ENCODE assay signal across 21 cellular contexts in the genomic region with DNA sequence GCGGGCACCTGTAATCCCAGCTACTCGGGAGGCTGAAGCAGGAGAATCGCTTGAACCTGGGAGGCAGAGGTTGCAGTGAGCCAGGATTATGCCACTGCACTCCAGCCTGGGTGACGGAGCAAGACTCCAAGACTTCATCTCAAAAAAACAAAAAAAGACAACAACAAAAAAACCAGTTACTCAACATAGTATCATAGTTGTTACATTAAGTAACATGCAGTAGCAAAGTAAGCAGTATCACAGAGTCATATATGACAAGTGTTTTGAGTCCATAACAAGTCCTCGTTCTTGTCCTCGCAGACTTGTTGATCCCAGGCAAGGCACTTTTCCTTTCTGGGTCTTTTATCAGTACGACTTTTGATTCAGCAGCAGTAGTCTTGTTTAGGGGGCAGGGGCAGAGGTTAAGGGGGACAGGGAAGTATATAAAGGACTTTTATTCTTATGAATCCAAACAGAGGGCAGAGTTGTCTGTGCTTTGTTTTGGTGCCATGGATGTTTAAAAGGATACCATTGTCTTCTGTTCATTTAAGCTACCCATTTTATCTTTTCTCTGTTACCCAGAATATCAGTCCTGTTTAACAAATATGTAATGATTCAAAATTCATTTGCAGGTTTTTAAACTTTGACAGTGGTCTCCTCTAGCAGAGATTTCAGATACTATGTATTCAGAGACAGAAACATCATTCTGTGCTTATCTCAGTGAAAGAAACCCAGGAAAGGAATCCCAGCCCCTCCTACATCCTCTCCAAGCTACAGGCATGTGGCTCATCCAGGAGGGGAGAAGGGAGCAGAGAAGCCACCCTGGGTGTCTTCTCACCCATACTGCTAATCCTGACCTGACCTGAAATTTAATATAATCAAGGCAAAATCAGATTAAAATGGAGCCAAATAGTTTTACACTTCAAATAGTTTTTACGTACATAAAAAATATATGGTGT.
DNase-seq lines count a peak whose midpoint lies in the region; ATAC-seq, FAIRE-seq and TF ChIP-seq lines count a peak whose summit lies in the region.
"Had no signal": no experiment of that assay in that cellular context is flagged by ENCODE, and none has a peak within 500 bp of the region (broad histone marks: within the 10 kb centered on the region; RNA-seq: fewer than 3 reads in every experiment).

No MANE protein-coding gene starts in this region.

- H3K4me1 ChIP-seq in PC-3 (ENCODE audit: insufficient read depth, low read length) = peaks cover 38% of the 10 kb centered on the region
- H3K4me1 ChIP-seq in esophagus (ENCODE audit: control insufficient read depth in 2 of 2, insufficient read depth in 2 of 2, low read length in 1 of 2) = no peaks in the 10 kb centered on the region
- H3K4me1 ChIP-seq in mesendoderm (ENCODE audit: control insufficient read depth, low read depth, low read length) = no peaks in the 10 kb centered on the region
- H3K4me1 ChIP-seq in testis = no peaks in the 10 kb centered on the region
- H3K4me1 ChIP-seq: ascending aorta, uterus had no signal

- no peaks in the 10 kb centered on the region for H4K20me1 ChIP-seq in PC-3 (ENCODE audit: low read length)

- no peaks in the 10 kb centered on the region for H3K27me3 Mint-ChIP-seq in activated CD4-positive, alpha-beta T cell treated with anti-CD3 and anti-CD28 coated beads, Interleukin-2, amount 10 ng/mL, durations not matched to agents 7 days and 5 days
- H3K27me3 Mint-ChIP-seq: activated naive CD4-positive, alpha-beta T cell treated with anti-CD3 and anti-CD28 coated beads, Interleukin-2, amount 50 U/mL, for 24 hours had no signal

- H3K27ac ChIP-seq in PC-3 (ENCODE audit: low read length) = peak overlapping the region; percentile 80
- peak overlapping the region; percentile 22 to 23 for H3K27ac ChIP-seq in esophagus (ENCODE audit: low read depth in 2 of 2, low read length in 1 of 2)
- no peak overlapping the region for H3K27ac ChIP-seq in mesendoderm (ENCODE audit: low read depth, low read length)
- peak overlapping the region in 1 of 2 donors; percentile 40 for H3K27ac ChIP-seq in testis
- H3K27ac ChIP-seq: ascending aorta, C4-2B, uterus, WERI-Rb-1 had no signal

- H3K9ac ChIP-seq in PC-3 (ENCODE audit: low read length) (no peak overlapping the region), mesendoderm (ENCODE audit: low read length) (no peak overlapping the region)

- H3K23ac ChIP-seq in mesendoderm (ENCODE audit: low read length) = no peak overlapping the region

- no peaks in the 10 kb centered on the region for H3K9me3 Mint-ChIP-seq in activated CD4-positive, alpha-beta T cell treated with anti-CD3 and anti-CD28 coated beads, Interleukin-2, amount 10 ng/mL, durations not matched to agents 7 days and 5 days
- H3K9me3 Mint-ChIP-seq: activated naive CD4-positive, alpha-beta T cell treated with anti-CD3 and anti-CD28 coated beads, Interleukin-2, amount 50 U/mL, for 24 hours; HFFc6 had no signal

- H3K27me3 ChIP-seq in PC-3 (ENCODE audit: low read length) (no peaks in the 10 kb centered on the region), esophagus (ENCODE audit: control insufficient read depth in 1 of 2, insufficient read depth in 2 of 2, low read length in 2 of 2) (no peaks in the 10 kb centered on the region), mesendoderm (ENCODE audit: insufficient read depth, low read length, poor library complexity) (no peaks in the 10 kb centered on the region), testis (no peaks in the 10 kb centered on the region)
- H3K27me3 ChIP-seq: ascending aorta, uterus had no signal

- peaks cover 5% of the 10 kb centered on the region for H3K36me3 Mint-ChIP-seq in activated CD4-positive, alpha-beta T cell treated with anti-CD3 and anti-CD28 coated beads, Interleukin-2, amount 10 ng/mL, durations not matched to agents 7 days and 5 days (ENCODE audit: low read depth)

- H3K79me1 ChIP-seq in mesendoderm (ENCODE audit: low read length) = no peaks in the 10 kb centered on the region

- H3K4ac ChIP-seq in mesendoderm (ENCODE audit: low read depth, low read length) = no peak overlapping the region

- H2AK5ac ChIP-seq in mesendoderm (ENCODE audit: low read length) = no peak overlapping the region

- no peak overlapping the region for H3K4me3 Mint-ChIP-seq in activated CD4-positive, alpha-beta T cell treated with anti-CD3 and anti-CD28 coated beads, Interleukin-2, amount 10 ng/mL, durations not matched to agents 7 days and 5 days
- H3K4me3 Mint-ChIP-seq: activated naive CD4-positive, alpha-beta T cell treated with anti-CD3 and anti-CD28 coated beads, Interleukin-2, amount 50 U/mL, for 24 hours; HFFc6 had no signal

- H3K36me3 ChIP-seq in PC-3 (ENCODE audit: low read depth, low read length) (no peaks in the 10 kb centered on the region), esophagus (ENCODE audit: control insufficient read depth in 2 of 2, insufficient read depth in 2 of 2, low read length in 1 of 2) (no peaks in the 10 kb centered on the region), mesendoderm (ENCODE audit: control insufficient read depth, insufficient read depth, low read length) (no peaks in the 10 kb centered on the region), testis (ENCODE audit: low read depth, missing control alignments) (no peaks in the 10 kb centered on the region)
- H3K36me3 ChIP-seq: ascending aorta, uterus had no signal

- H3F3A ChIP-seq in PC-3 (ENCODE audit: low read length, unreplicated experiment) = no peaks in the 10 kb centered on the region

- intact Hi-C loops in PC-3 (cut with micrococcal nuclease) = no loop called here
- intact Hi-C loops in testis (cut with DNase I; ENCODE audit: low total_unique reads) = no loop called here
- intact Hi-C loops in sciatic nerve (cut with DNase I) = no loop called here

- CTCF ChIA-PET in PC-3 (lab: Charles Lee) = interaction anchor here (0.9 kb wide), 1 partner anchor 75 kb away, joined by 3 read pairs; no protein-coding TSS in a partner anchor
- CTCF ChIA-PET in activated CD4-positive, alpha-beta T cell treated with anti-CD3 and anti-CD28 coated beads, Interleukin-2, amount 10 ng/mL, durations not matched to agents 7 days and 5 days (lab: Charles Lee) = interaction anchor here (1.7 kb wide), 1 partner anchor 89 kb away, joined by 3 read pairs; no protein-coding TSS in a partner anchor

- no peaks in the 10 kb centered on the region for H3K9me2 ChIP-seq in PC-3 (replicated peaks; ENCODE audit: low read length)

- TF ChIP-seq CTCF in PC-3 (conservative IDR thresholded peaks at IDR 0.05; ENCODE audit: low read depth, low read length) (no peak), testis (IDR thresholded peaks at IDR 0.05) (no peak)

- DNase-seq in PC-3 = no peak
- DNase-seq in mesendoderm = peak; percentile 76
- DNase-seq in testis = peak; percentile 61
- DNase-seq in HTR-8/SVneo (ENCODE audit: insufficient read length, low spot score) = no peak
- no peak for DNase-seq in sciatic nerve (ENCODE audit: low spot score)
- no peak for DNase-seq in activated CD4-positive, alpha-beta T cell treated with anti-CD3 and anti-CD28 coated beads, Interleukin-2, amount 10 ng/mL, durations not matched to agents 7 days and 5 days
- DNase-seq: central memory CD4-positive, alpha-beta T cell; foreskin fibroblast; HFFc6; IMR-90; NCI-H1092 treated with DMSO at 0.1 percent for 48 hours; NCI-H1930; stimulated activated CD4-positive, alpha-beta T cell treated with anti-CD3 and anti-CD28 coated beads, Interleukin-1b, Interleukin-23, amount 100 ng/mL, for 48 hours; uterus; WERI-Rb-1 had no signal

- H3K4me1 Mint-ChIP-seq in activated CD4-positive, alpha-beta T cell treated with anti-CD3 and anti-CD28 coated beads, Interleukin-2, amount 10 ng/mL, durations not matched to agents 7 days and 5 days = peaks cover 22% of the 10 kb centered on the region

- no TSS peak for BruUV-seq in PC-3 (replicated peaks; lab: Mats Ljungman, UMichigan)

- H2BK120ac ChIP-seq in mesendoderm (ENCODE audit: low read depth, low read length) = no peak overlapping the region

- no peak overlapping the region for H2AFZ ChIP-seq in PC-3 (ENCODE audit: low read length)

- H3K18ac ChIP-seq in mesendoderm (ENCODE audit: low read length) = peak overlapping the region; percentile 70

- no peak overlapping the region for H3K56ac ChIP-seq in mesendoderm (ENCODE audit: low read length)

- 72 to 77% methylated on average over 8 of the region's 8 CpGs for WGBS in esophagus, 2 donors
- WGBS in mesendoderm (ENCODE audit: extremely low coverage, insufficient coverage, low lambda C conversion rate) = no CpG with 5 or more reads among the region's 8 CpGs
- WGBS in testis, 2 donors = 69 to 75% methylated on average over 8 of the region's 8 CpGs

- H3K27ac Mint-ChIP-seq in activated CD4-positive, alpha-beta T cell treated with anti-CD3 and anti-CD28 coated beads, Interleukin-2, amount 10 ng/mL, durations not matched to agents 7 days and 5 days = no peak overlapping the region
- H3K27ac Mint-ChIP-seq: activated naive CD4-positive, alpha-beta T cell treated with anti-CD3 and anti-CD28 coated beads, Interleukin-2, amount 50 U/mL, for 24 hours; HFFc6 had no signal

- H2BK5ac ChIP-seq in mesendoderm (ENCODE audit: low read length) = no peak overlapping the region

- ATAC-seq in PC-3 (no peak), sciatic nerve (no peak)
- ATAC-seq: Right ventricle myocardium inferior had no signal

- no peak for FAIRE-seq in HTR-8/SVneo (lab: Jason Lieb, UNC)

- no peak overlapping the region for H4K8ac ChIP-seq in mesendoderm (ENCODE audit: low read depth, low read length)

- H4K5ac ChIP-seq in mesendoderm (ENCODE audit: low read length) = no peak overlapping the region

- H3K79me2 ChIP-seq in PC-3 (ENCODE audit: low read length) = no peaks in the 10 kb centered on the region
- H3K79me2 ChIP-seq in mesendoderm (ENCODE audit: control insufficient read depth, insufficient read depth, low read length) = no peaks in the 10 kb centered on the region

- no peak for TF ChIP-seq POLR2A in testis (IDR thresholded peaks at IDR 0.05)

- no peak overlapping the region for H2BK15ac ChIP-seq in mesendoderm (replicated peaks; ENCODE audit: low read depth)

- H3K4me3 ChIP-seq in PC-3 (ENCODE audit: low read length) (no peak overlapping the region), esophagus (ENCODE audit: low read depth in 1 of 2, low read length in 2 of 2) (no peak overlapping the region), mesendoderm (ENCODE audit: low read length) (no peak overlapping the region), testis (no peak overlapping the region)
- H3K4me3 ChIP-seq: ascending aorta, skin epidermis, uterus had no signal

- H3K9me3 ChIP-seq in PC-3 (ENCODE audit: low read length) (no peaks in the 10 kb centered on the region), esophagus (ENCODE audit: control insufficient read depth in 2 of 2, insufficient read depth in 1 of 2, low read depth in 1 of 2, low read length in 1 of 2) (no peaks in the 10 kb centered on the region), testis (no peaks in the 10 kb centered on the region)
- H3K9me3 ChIP-seq: ascending aorta, uterus had no signal

- H3K4me2 ChIP-seq in PC-3 (ENCODE audit: low read length) (no peak overlapping the region), mesendoderm (ENCODE audit: low read length) (no peak overlapping the region)

- POLR2A ChIA-PET in PC-3 (lab: Charles Lee; ENCODE audit: unreplicated experiment) = interaction anchor here (0.5 to 0.6 kb wide), 2 partner anchors 10 to 136 kb away, joined by 3 to 7 read pairs; no protein-coding TSS in a partner anchor
- POLR2A ChIA-PET in activated CD4-positive, alpha-beta T cell treated with anti-CD3 and anti-CD28 coated beads, Interleukin-2, amount 10 ng/mL, durations not matched to agents 7 days and 5 days (lab: Charles Lee) = no interaction called here

Comparison
In these comparisons a context has a peak if more than half of its experiments do, and no peak if none do; other contexts are left out.
1. DNase-seq: peak in mesendoderm (single experiment) and testis (single experiment); none in PC-3 (single experiment), HTR-8/SVneo (single experiment), sciatic nerve (single experiment) and activated CD4-positive, alpha-beta T cell treated with anti-CD3 and anti-CD28 coated beads, Interleukin-2, amount 10 ng/mL, durations not matched to agents 7 days and 5 days (single experiment).